8 cellular contexts compared by ENCODE assay signal in genomic region chr7:98691619-98692018, GRCh38.
"Had no signal": no experiment of that assay in that cellular context is flagged by ENCODE, and none has a peak within 500 bp of the region (broad histone marks: within the 10 kb centered on the region; RNA-seq: fewer than 3 reads in every experiment).

No MANE protein-coding gene starts in this region.

- FAIRE-seq: HepG2, HTR-8/SVneo, K562 had no signal

- H3K4me3 ChIP-seq: K562 had no signal

- DNase-seq: IMR-90, KBM-7, KG1 had no signal

- ATAC-seq: HepG2, K562 had no signal

- H3K27ac ChIP-seq: HL-60, KMS-11 had no signal

- H3K9ac ChIP-seq: KMS-11 had no signal

- H3K4me2 ChIP-seq: KMS-11 had no signal
